Comparison of ENCODE assay signal across 8 cellular contexts in genomic region chr14:21510735-21511657, GRCh38. TPM values are rescaled to one million over a fixed set of nuclear protein-coding genes. Genes with fewer than 3 reads are reported as not detected.
DNase-seq lines count a peak whose midpoint lies in the region; ATAC-seq and TF ChIP-seq lines count a peak whose summit lies in the region.

METTL3 (minus strand) TSS chr14:21511340; CDS start chr14:21511223, 117 bp downstream.

- H3K27me3 ChIP-seq in DOHH2 (ENCODE audit: control insufficient read depth, low read length) (no peaks in the 10 kb centered on the region), GM23338 (ENCODE audit: insufficient read depth) (no peaks in the 10 kb centered on the region)

- DNase-seq in GM23338 (ENCODE audit: low spot score) (peak; percentile 100), LHCN-M2 (ENCODE audit: low read depth) (peak; percentile 100), RPMI8226 (peak; percentile 95), fibroblast of gingiva (ENCODE audit: low read depth) (peak; percentile 99), naive B cell (peak; percentile 90)
- peak; percentile 83 to 86 for DNase-seq in activated T-helper 1 cell treated with anti-CD3 and anti-CD28 coated beads, Interleukin-2, amount 50 U/mL, for 16 hours (ENCODE audit: low read depth in 1 of 2, low spot score in 1 of 2)

- peak; percentile 97 for ATAC-seq in GM23338
- peak; percentile 99 for ATAC-seq in naive B cell (ENCODE audit: low read depth in 2 of 2)
- peak; percentile 100 for ATAC-seq in stimulated activated memory B cell treated with anti-CD40 and anti-IgM and Interleukin-4, amounts not matched to agents 10 μg/mL and 1 μg/mL and 100 μg/mL, for 72 hours

- H3K4me3 ChIP-seq in DOHH2 (ENCODE audit: low read length): peak within 1 kb of the TSS; percentile 95
- peak within 1 kb of the TSS; percentile 93 for H3K4me3 ChIP-seq in GM23338

- H3K9me2 ChIP-seq in DOHH2 (replicated peaks; ENCODE audit: control insufficient read depth, low read length): no peaks in the 10 kb centered on the region
- H3K9me2 ChIP-seq in GM23338 (ENCODE audit: insufficient read depth): no peaks in the 10 kb centered on the region

- no peaks in the 10 kb centered on the region for H3K9me3 ChIP-seq in DOHH2 (ENCODE audit: control insufficient read depth, insufficient read depth, low read length)

- H3K4me1 Mint-ChIP-seq in GM23338 (peaks cover 17% of the 10 kb centered on the region), naive B cell (peaks cover 21 to 46% (median 22%) of the 10 kb centered on the region in 3 donors)
- H3K4me1 Mint-ChIP-seq in stimulated activated memory B cell treated with anti-CD40 and anti-IgM and Interleukin-4, amounts not matched to agents 10 μg/mL and 1 μg/mL and 100 μg/mL, for 72 hours: peaks cover 34% of the 10 kb centered on the region

- H3F3A ChIP-seq in DOHH2 (ENCODE audit: control insufficient read depth, insufficient read depth) (peaks cover 5% of the 10 kb centered on the region; the same call in 1 of the 2 replicates), GM23338 (replicated peaks; ENCODE audit: low read depth) (no peaks in the 10 kb centered on the region)

- H3K27me3 Mint-ChIP-seq in GM23338 (ENCODE audit: insufficient read depth, low read depth, poor library complexity) (peaks cover 12% of the 10 kb centered on the region), naive B cell (peaks cover 0 to 4% (median 3%) of the 10 kb centered on the region in 3 donors)
- H3K27me3 Mint-ChIP-seq in stimulated activated memory B cell treated with anti-CD40 and anti-IgM and Interleukin-4, amounts not matched to agents 10 μg/mL and 1 μg/mL and 100 μg/mL, for 72 hours: no peaks in the 10 kb centered on the region

- H2AFZ ChIP-seq in GM23338: no peak within 1 kb of the TSS

- H3K9me3 Mint-ChIP-seq in GM23338: peaks cover 10% of the 10 kb centered on the region; the same call in 2 of the 3 replicates
- peaks cover 0 to 3% (median 0%) of the 10 kb centered on the region in 7 donors for H3K9me3 Mint-ChIP-seq in naive B cell
- no peaks in the 10 kb centered on the region for H3K9me3 Mint-ChIP-seq in stimulated activated memory B cell treated with anti-CD40 and anti-IgM and Interleukin-4, amounts not matched to agents 10 μg/mL and 1 μg/mL and 100 μg/mL, for 72 hours

- H3K4me3 Mint-ChIP-seq in GM23338 (peak within 1 kb of the TSS; percentile 96), naive B cell (peak within 1 kb of the TSS; percentile 97 to 100 (median 99))
- H3K4me3 Mint-ChIP-seq in stimulated activated memory B cell treated with anti-CD40 and anti-IgM and Interleukin-4, amounts not matched to agents 10 μg/mL and 1 μg/mL and 100 μg/mL, for 72 hours: peak within 1 kb of the TSS; percentile 97

- peak within 1 kb of the TSS; percentile 98 for H3K27ac Mint-ChIP-seq in GM23338
- peak within 1 kb of the TSS; percentile 95 to 99 (median 98) for H3K27ac Mint-ChIP-seq in naive B cell
- peak within 1 kb of the TSS; percentile 95 for H3K27ac Mint-ChIP-seq in stimulated activated memory B cell treated with anti-CD40 and anti-IgM and Interleukin-4, amounts not matched to agents 10 μg/mL and 1 μg/mL and 100 μg/mL, for 72 hours

- no peak for TF ChIP-seq CTCF in DOHH2 (IDR thresholded peaks at IDR 0.05; ENCODE audit: low read depth, low read length, poor library complexity, severe bottlenecking)
- TF ChIP-seq CTCF in GM23338 (conservative IDR thresholded peaks at IDR 0.05; ENCODE audit: low read depth in 2 of 2): no peak

- peaks cover 44% of the 10 kb centered on the region for H3K36me3 Mint-ChIP-seq in GM23338 (ENCODE audit: low read depth)
- H3K36me3 Mint-ChIP-seq in naive B cell: peaks cover 5 to 8% of the 10 kb centered on the region in 2 donors
- H3K36me3 Mint-ChIP-seq in stimulated activated memory B cell treated with anti-CD40 and anti-IgM and Interleukin-4, amounts not matched to agents 10 μg/mL and 1 μg/mL and 100 μg/mL, for 72 hours: peaks cover 11% of the 10 kb centered on the region

- peak within 1 kb of the TSS; percentile 79 for H3K4me2 ChIP-seq in DOHH2 (ENCODE audit: low read length)
- H3K4me2 ChIP-seq in GM23338: peak within 1 kb of the TSS; percentile 83

- H3K4me1 ChIP-seq in DOHH2 (ENCODE audit: control insufficient read depth, low read length) (peaks cover 21% of the 10 kb centered on the region), GM23338 (ENCODE audit: insufficient read depth) (peaks cover 28% of the 10 kb centered on the region)

- peaks cover 32% of the 10 kb centered on the region for H3K36me3 ChIP-seq in DOHH2 (ENCODE audit: control insufficient read depth, low read length)
- peaks cover 10% of the 10 kb centered on the region for H3K36me3 ChIP-seq in GM23338 (ENCODE audit: insufficient read depth)

- no peaks in the 10 kb centered on the region for H4K20me1 ChIP-seq in DOHH2 (ENCODE audit: control insufficient read depth, insufficient read depth, low read depth, low read length)
- H4K20me1 ChIP-seq in GM23338 (replicated peaks; ENCODE audit: insufficient read depth): peaks cover 17% of the 10 kb centered on the region

- peaks cover 51% of the 10 kb centered on the region for H3K79me2 ChIP-seq in DOHH2 (ENCODE audit: control insufficient read depth, low read length)
- H3K79me2 ChIP-seq in GM23338 (replicated peaks; ENCODE audit: insufficient read depth): peaks cover 51% of the 10 kb centered on the region

- H3K27ac ChIP-seq in DOHH2 (ENCODE audit: low read depth, low read length): peak within 1 kb of the TSS; percentile 47
- H3K27ac ChIP-seq in GM23338 (ENCODE audit: low read depth): peak within 1 kb of the TSS; percentile 86

TF ChIP-seq in GM23338, 12 proteins besides CTCF, POLR2A, EP300 and RAD21:
- peak; percentile 85 for TF ChIP-seq CREB1 (CRISPR knock-in tag; IDR thresholded peaks at IDR 0.05; ENCODE audit: low read depth)
- TF ChIP-seq REST (IDR thresholded peaks at IDR 0.05; ENCODE audit: unreplicated experiment): no peak
- TF ChIP-seq JUNB (IDR thresholded peaks at IDR 0.05; ENCODE audit: unreplicated experiment): no peak
- TF ChIP-seq STAT1 (IDR thresholded peaks at IDR 0.05; ENCODE audit: unreplicated experiment): no peak
- peak; percentile 97 for TF ChIP-seq ETS1 (IDR thresholded peaks at IDR 0.05)
- TF ChIP-seq POLR2AphosphoS5 (IDR thresholded peaks at IDR 0.05; ENCODE audit: low read depth): peak; percentile 78
- peak; percentile 78 for TF ChIP-seq ZNF114 (CRISPR knock-in tag; IDR thresholded peaks at IDR 0.05)

RNA-seq across cellular contexts. Expression of gene METTL3, which starts in this region (rescaled TPM):
- total RNA-seq in GM23338 (2014; rRNA removed; shearing (Covaris generic)): 125 and 140 TPM in 2 replicates
- polyA plus RNA-seq in GM23338 (2016; fragmentation: Nextera tagmentation; extraction: Ambion mirVana) (87.0 and 100 TPM in 2 replicates), naive B cell (ENCODE audit: low read depth in 6 of 6) (10 to 100 TPM; 16.4 to 26.5 (median 24.5) TPM)
- total RNA-seq in LHCN-M2 (2014; rRNA removed): 74.3 and 85.0 TPM in 2 replicates
- 26.7 TPM for polyA plus RNA-seq in LHCN-M2 (2012)

Comparison
In these comparisons a context has a peak if more than half of its experiments do, and no peak if none do; other contexts are left out.
1. Peak in every context shown above with its lines: DNase-seq, ATAC-seq, H3K4me3 ChIP-seq and H3K27ac ChIP-seq.